ENCODE assay signal across 8 cellular contexts in the genomic region with DNA sequence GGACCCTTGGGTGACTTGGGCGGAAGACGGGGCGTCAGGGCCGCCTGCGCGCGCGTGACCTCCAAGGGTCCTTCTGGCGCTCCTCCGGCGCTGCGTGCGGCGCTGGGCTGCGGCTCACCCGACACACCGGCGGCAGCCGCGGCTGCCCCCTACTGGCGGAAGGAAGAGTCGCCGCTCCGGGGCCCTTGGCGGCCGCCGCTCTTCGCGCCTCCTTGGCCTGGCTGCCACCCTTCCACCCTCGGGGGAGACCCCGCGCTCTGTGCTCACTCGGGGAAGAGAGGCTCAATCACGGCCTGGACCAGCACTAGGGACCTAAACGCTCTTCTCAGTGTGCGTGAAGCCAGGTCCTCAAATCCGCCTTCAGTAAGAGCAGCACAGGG.
DNase-seq lines count a peak whose midpoint lies in the region; ATAC-seq, FAIRE-seq and TF ChIP-seq lines count a peak whose summit lies in the region.

No MANE protein-coding gene starts in this region.

- TF ChIP-seq CTCF in C4-2B (conservative IDR thresholded peaks at IDR 0.05) (peak; percentile 81), SU-DHL-6 (IDR thresholded peaks at IDR 0.05; ENCODE audit: insufficient read depth, low read length, poor library complexity, severe bottlenecking) (peak; percentile 40), brain (conservative IDR thresholded peaks at IDR 0.05) (peak; percentile 18 to 77), keratinocyte (optimal IDR thresholded peaks at IDR 0.05 in 1 of 3, IDR thresholded peaks at IDR 0.05 in 1 of 3, conservative IDR thresholded peaks at IDR 0.05 in 1 of 3; ENCODE audit: extremely low read depth in 1 of 3, insufficient read depth in 2 of 3, low read length in 3 of 3) (peak; percentile 55 to 78 (median 77))

- H3F3A ChIP-seq in SU-DHL-6 (ENCODE audit: insufficient read depth): no peaks in the 10 kb centered on the region

- H3K4me3 ChIP-seq in SU-DHL-6 (ENCODE audit: insufficient read depth, low read length, poor library complexity, severe bottlenecking) (peak overlapping the region; percentile 63), keratinocyte (ENCODE audit: control insufficient read depth in 2 of 3, extremely low read depth in 1 of 3, insufficient read depth in 2 of 3, low read depth in 1 of 3, low read length in 3 of 3) (peak overlapping the region; percentile 40 to 70 (median 64))

- H3K4me3 Mint-ChIP-seq in brain: peak overlapping the region; percentile 75 to 83 (median 80)

- no peaks in the 10 kb centered on the region for H3K36me3 Mint-ChIP-seq in brain

- peaks cover 17% of the 10 kb centered on the region for H3K27me3 Mint-ChIP-seq in brain

- H3K9me1 ChIP-seq in keratinocyte (ENCODE audit: control insufficient read depth, extremely low read depth, insufficient read depth, low read length): no peaks in the 10 kb centered on the region

- no peak for FAIRE-seq in keratinocyte (lab: Jason Lieb, UNC)

- H3K9ac ChIP-seq in SU-DHL-6 (ENCODE audit: low read length) (peak overlapping the region; percentile 59), keratinocyte (ENCODE audit: control insufficient read depth, extremely low read depth, insufficient read depth, low read length) (peak overlapping the region; percentile 43)

- dilution Hi-C loops in keratinocyte (cut with MboI; ENCODE audit: extremely low pct_ligation_motif_present, low sequenced_read_pairs): no loop called here

- H3K4me1 ChIP-seq in keratinocyte (ENCODE audit: control insufficient read depth, extremely low read depth, insufficient read depth, low read length): peaks cover 6% of the 10 kb centered on the region

- H3K4me1 Mint-ChIP-seq in brain: peaks cover 24% of the 10 kb centered on the region

- H3K9me3 ChIP-seq in SU-DHL-6 (ENCODE audit: insufficient read depth, low read length) (no peaks in the 10 kb centered on the region), keratinocyte (ENCODE audit: control insufficient read depth, low read depth, low read length) (no peaks in the 10 kb centered on the region)

- no peaks in the 10 kb centered on the region for H4K20me1 ChIP-seq in SU-DHL-6 (ENCODE audit: low read depth, low read length)
- H4K20me1 ChIP-seq in keratinocyte (ENCODE audit: control insufficient read depth, extremely low read depth, insufficient read depth, low read length): no peaks in the 10 kb centered on the region

- H3K27ac Mint-ChIP-seq in brain: peak overlapping the region in 1 of 5 experiments; percentile 31

- H3K79me2 ChIP-seq in SU-DHL-6 (ENCODE audit: insufficient read depth, low read length) (no peaks in the 10 kb centered on the region), keratinocyte (ENCODE audit: control insufficient read depth, insufficient read depth, low read length) (no peaks in the 10 kb centered on the region)

- H3K9me3 Mint-ChIP-seq in brain: peaks cover 0 to 3% (median 0%) of the 10 kb centered on the region in 5 experiments

- H3K9me2 ChIP-seq in SU-DHL-6 (replicated peaks; ENCODE audit: insufficient read depth, low read length): no peaks in the 10 kb centered on the region

- H2AFZ ChIP-seq in SU-DHL-6 (ENCODE audit: low read depth, low read length, severe bottlenecking) (peak overlapping the region; percentile 99), keratinocyte (ENCODE audit: control insufficient read depth, low read length) (peak overlapping the region; percentile 87)

- H3K4me2 ChIP-seq in SU-DHL-6 (ENCODE audit: low read depth, low read length, poor library complexity, severe bottlenecking): peak overlapping the region; percentile 94
- H3K4me2 ChIP-seq in keratinocyte (ENCODE audit: control insufficient read depth, extremely low read depth, insufficient read depth, low read depth, low read length): peak overlapping the region; percentile 95

- H3K36me3 ChIP-seq in SU-DHL-6 (ENCODE audit: low read length): no peaks in the 10 kb centered on the region
- no peaks in the 10 kb centered on the region for H3K36me3 ChIP-seq in keratinocyte (ENCODE audit: control insufficient read depth in 2 of 2, extremely low read depth in 1 of 2, insufficient read depth in 2 of 2, low read length in 2 of 2)

- H3K27me3 ChIP-seq in SU-DHL-6 (ENCODE audit: low read length) (no peaks in the 10 kb centered on the region), keratinocyte (ENCODE audit: control insufficient read depth, extremely low read depth, insufficient read depth, low read length) (peaks cover 7% of the 10 kb centered on the region)

- ATAC-seq in GM19324 (IDR thresholded peaks at IDR 0.05; ENCODE audit: low FRiP score, unreplicated experiment): peak; percentile 51
- ATAC-seq in HG03378 (IDR thresholded peaks at IDR 0.05; ENCODE audit: unreplicated experiment): peak; percentile 49

- H3K27ac ChIP-seq in C4-2B (no peak overlapping the region), SU-DHL-6 (ENCODE audit: low read depth, low read length) (no peak overlapping the region), keratinocyte (ENCODE audit: control insufficient read depth, insufficient read depth, low read length) (no peak overlapping the region)

- no peak for DNase-seq in keratinocyte (ENCODE audit: low read depth, low spot score)
- DNase-seq in stimulated activated CD4-positive, alpha-beta T cell treated with anti-CD3 and anti-CD28 coated beads, Interleukin-12 subunit alpha, Interleukin-12 subunit beta, amount 100 ng/mL, for 48 hours (ENCODE audit: low read depth in 2 of 3, low spot score in 1 of 3): peak; percentile 26 to 49 (median 37)
- DNase-seq in MV-4-11 (lab: John Stamatoyannopoulos, UW): no peak

Comparison
In these comparisons a context has a peak if more than half of its experiments do, and no peak if none do; other contexts are left out.
1. DNase-seq: peak in stimulated activated CD4-positive, alpha-beta T cell treated with anti-CD3 and anti-CD28 coated beads, Interleukin-12 subunit alpha, Interleukin-12 subunit beta, amount 100 ng/mL, for 48 hours (3 of 3); none in keratinocyte (single experiment) and MV-4-11 (single experiment).
2. Peak in every context shown above with its lines, with median percentiles within 50 percentile points of each other: CTCF ChIP-seq.